2 cellular contexts compared by ENCODE assay signal in the genomic region with DNA sequence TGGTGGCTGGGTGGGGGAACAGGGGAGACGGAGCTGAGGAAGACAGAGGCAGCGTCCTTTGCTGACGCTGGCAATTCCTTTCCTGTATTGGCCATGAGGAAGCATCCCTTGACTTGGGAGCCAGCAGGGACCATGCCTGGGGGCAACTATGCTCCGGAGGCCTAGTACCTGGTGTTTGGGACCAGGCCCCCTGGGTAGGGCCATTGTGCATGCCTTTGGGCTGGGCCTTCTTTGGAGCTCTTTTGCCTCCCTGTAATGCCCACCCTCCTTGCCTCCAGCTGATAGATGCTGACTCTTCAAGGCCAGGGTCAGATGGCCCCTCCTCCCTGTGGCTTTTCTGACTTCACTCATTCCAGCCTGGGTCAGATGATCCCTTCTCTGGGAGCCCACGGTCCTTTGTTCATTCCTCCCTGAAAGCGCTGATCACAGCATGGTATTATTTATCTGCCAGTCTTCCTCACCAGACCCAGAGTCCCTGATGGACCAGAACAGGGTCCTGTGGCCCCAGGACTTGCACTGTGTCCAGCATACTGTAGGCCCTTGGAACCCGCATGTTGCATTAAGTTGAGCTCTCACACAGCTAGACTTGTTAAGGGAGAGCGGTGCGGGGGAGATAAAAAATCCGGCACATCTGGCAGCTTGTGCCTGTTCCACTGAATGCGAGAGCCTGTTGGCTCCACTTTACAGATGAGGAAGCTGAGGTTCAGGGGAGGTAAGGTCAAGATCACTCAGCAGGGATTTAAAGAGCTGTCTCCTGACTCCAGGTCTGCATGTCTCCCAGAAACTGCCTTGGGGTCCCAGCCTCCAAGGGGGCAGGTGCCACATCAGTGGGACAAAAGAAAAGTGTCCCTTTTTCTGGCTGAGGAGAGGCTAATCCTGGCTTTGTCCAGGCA.
A peak's percentile ranks its signal among the peaks of the same experiment; 100 is the strongest.
TF ChIP-seq lines count a peak whose summit lies in the region.

No MANE protein-coding gene starts in this region.

TF ChIP-seq in GM23338, 12 proteins besides CTCF, POLR2A, EP300 and RAD21 (continues in another document):
- TF ChIP-seq STAT1 (IDR thresholded peaks at IDR 0.05; ENCODE audit: unreplicated experiment) (no peak), POLR2AphosphoS5 (IDR thresholded peaks at IDR 0.05; ENCODE audit: low read depth) (no peak), CREB1 (CRISPR knock-in tag; IDR thresholded peaks at IDR 0.05; ENCODE audit: low read depth) (no peak), NANOG (IDR thresholded peaks at IDR 0.05; ENCODE audit: borderline replicate concordance) (no peak), ZNF331 (CRISPR knock-in tag; IDR thresholded peaks at IDR 0.05; ENCODE audit: low read depth) (no peak), EZH2phosphoT487 (IDR thresholded peaks at IDR 0.05; ENCODE audit: unreplicated experiment) (no peak), JUNB (IDR thresholded peaks at IDR 0.05; ENCODE audit: unreplicated experiment) (no peak), ZNF114 (CRISPR knock-in tag; IDR thresholded peaks at IDR 0.05) (no peak)
- TF ChIP-seq, protein P1, sequence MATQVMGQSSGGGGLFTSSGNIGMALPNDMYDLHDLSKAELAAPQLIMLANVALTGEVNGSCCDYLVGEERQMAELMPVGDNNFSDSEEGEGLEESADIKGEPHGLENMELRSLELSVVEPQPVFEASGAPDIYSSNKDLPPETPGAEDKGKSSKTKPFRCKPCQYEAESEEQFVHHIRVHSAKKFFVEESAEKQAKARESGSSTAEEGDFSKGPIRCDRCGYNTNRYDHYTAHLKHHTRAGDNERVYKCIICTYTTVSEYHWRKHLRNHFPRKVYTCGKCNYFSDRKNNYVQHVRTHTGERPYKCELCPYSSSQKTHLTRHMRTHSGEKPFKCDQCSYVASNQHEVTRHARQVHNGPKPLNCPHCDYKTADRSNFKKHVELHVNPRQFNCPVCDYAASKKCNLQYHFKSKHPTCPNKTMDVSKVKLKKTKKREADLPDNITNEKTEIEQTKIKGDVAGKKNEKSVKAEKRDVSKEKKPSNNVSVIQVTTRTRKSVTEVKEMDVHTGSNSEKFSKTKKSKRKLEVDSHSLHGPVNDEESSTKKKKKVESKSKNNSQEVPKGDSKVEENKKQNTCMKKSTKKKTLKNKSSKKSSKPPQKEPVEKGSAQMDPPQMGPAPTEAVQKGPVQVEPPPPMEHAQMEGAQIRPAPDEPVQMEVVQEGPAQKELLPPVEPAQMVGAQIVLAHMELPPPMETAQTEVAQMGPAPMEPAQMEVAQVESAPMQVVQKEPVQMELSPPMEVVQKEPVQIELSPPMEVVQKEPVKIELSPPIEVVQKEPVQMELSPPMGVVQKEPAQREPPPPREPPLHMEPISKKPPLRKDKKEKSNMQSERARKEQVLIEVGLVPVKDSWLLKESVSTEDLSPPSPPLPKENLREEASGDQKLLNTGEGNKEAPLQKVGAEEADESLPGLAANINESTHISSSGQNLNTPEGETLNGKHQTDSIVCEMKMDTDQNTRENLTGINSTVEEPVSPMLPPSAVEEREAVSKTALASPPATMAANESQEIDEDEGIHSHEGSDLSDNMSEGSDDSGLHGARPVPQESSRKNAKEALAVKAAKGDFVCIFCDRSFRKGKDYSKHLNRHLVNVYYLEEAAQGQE (IDR thresholded peaks at IDR 0.05; ENCODE audit: unreplicated experiment): no peak
- TF ChIP-seq, protein P2, sequence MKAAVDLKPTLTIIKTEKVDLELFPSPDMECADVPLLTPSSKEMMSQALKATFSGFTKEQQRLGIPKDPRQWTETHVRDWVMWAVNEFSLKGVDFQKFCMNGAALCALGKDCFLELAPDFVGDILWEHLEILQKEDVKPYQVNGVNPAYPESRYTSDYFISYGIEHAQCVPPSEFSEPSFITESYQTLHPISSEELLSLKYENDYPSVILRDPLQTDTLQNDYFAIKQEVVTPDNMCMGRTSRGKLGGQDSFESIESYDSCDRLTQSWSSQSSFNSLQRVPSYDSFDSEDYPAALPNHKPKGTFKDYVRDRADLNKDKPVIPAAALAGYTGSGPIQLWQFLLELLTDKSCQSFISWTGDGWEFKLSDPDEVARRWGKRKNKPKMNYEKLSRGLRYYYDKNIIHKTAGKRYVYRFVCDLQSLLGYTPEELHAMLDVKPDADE (IDR thresholded peaks at IDR 0.05): no peak

TF ChIP-seq in K562, 482 proteins besides CTCF, POLR2A, EP300 and RAD21:
- TF ChIP-seq KDM1A (IDR thresholded peaks at IDR 0.05) (0 out of 4 replicates have a peak, but pooled peaks have one; percentile 32 to 36), ARID1B (IDR thresholded peaks at IDR 0.05) (no peak), BCOR (IDR thresholded peaks at IDR 0.05) (peak; percentile 49; the same call in 1 of the 2 replicates), HSF4 (CRISPR knock-in tag; IDR thresholded peaks at IDR 0.05; ENCODE audit: borderline replicate concordance) (no peak), RBM25 (IDR thresholded peaks at IDR 0.05; ENCODE audit: low read depth, low read length, severe bottlenecking) (peak; percentile 75), CHCHD3 (CRISPR knock-in tag; IDR thresholded peaks at IDR 0.05) (no peak), MCM2 (IDR thresholded peaks at IDR 0.05; ENCODE audit: low read depth) (no peak), SREBF1 (IDR thresholded peaks at IDR 0.05; ENCODE audit: borderline replicate concordance, low read depth, low read length) (no peak), KLF13 (tag; IDR thresholded peaks at IDR 0.05; ENCODE audit: borderline replicate concordance, low read depth) (no peak), ESRRA (IDR thresholded peaks at IDR 0.05; ENCODE audit: borderline replicate concordance, low read depth) (peak; percentile 68), ERF (CRISPR knock-in tag; IDR thresholded peaks at IDR 0.05) (no peak)
- TF ChIP-seq, protein P3, sequence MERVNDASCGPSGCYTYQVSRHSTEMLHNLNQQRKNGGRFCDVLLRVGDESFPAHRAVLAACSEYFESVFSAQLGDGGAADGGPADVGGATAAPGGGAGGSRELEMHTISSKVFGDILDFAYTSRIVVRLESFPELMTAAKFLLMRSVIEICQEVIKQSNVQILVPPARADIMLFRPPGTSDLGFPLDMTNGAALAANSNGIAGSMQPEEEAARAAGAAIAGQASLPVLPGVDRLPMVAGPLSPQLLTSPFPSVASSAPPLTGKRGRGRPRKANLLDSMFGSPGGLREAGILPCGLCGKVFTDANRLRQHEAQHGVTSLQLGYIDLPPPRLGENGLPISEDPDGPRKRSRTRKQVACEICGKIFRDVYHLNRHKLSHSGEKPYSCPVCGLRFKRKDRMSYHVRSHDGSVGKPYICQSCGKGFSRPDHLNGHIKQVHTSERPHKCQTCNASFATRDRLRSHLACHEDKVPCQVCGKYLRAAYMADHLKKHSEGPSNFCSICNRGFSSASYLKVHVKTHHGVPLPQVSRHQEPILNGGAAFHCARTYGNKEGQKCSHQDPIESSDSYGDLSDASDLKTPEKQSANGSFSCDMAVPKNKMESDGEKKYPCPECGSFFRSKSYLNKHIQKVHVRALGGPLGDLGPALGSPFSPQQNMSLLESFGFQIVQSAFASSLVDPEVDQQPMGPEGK (CRISPR knock-in tag; IDR thresholded peaks at IDR 0.05; ENCODE audit: borderline replicate concordance): no peak
